ENCODE assay signal across 15 cellular contexts in genomic region chr10:17169807-17170206, GRCh38.
"Had no signal": no experiment of that assay in that cellular context is flagged by ENCODE, and none has a peak within 500 bp of the region (broad histone marks: within the 10 kb centered on the region; RNA-seq: fewer than 3 reads in every experiment).

No MANE protein-coding gene starts in this region.

- H3K36me3 Mint-ChIP-seq: natural killer cell had no signal

- H3K9me3 Mint-ChIP-seq: activated naive CD4-positive, alpha-beta T cell treated with anti-CD3 and anti-CD28 coated beads for 36 hours; activated T-cell treated with anti-CD3 and anti-CD28 coated beads, Interleukin-2, amount 50 U/mL, for 4 hours; effector memory CD8-positive, alpha-beta T cell; immature natural killer cell; natural killer cell had no signal

- H3K4me1 Mint-ChIP-seq: stimulated activated naive B cell treated with anti-CD40 and anti-IgM and Interleukin-4, amounts not matched to agents 10 μg/mL and 1 μg/mL and 100 μg/mL, for 72 hours had no signal

- H3K27me3 Mint-ChIP-seq: effector memory CD8-positive, alpha-beta T cell; stimulated activated naive B cell treated with anti-CD40 and anti-IgM and Interleukin-4, amounts not matched to agents 10 μg/mL and 1 μg/mL and 100 μg/mL, for 72 hours had no signal

- ATAC-seq: activated CD4-positive, CD25-positive, alpha-beta regulatory T cell treated with anti-CD3 and anti-CD28 coated beads, Interleukin-2, amount 50 U/mL, for 24 hours; activated T-cell treated with anti-CD3 and anti-CD28 coated beads, Interleukin-2, amount 50 U/mL, for 4 hours; effector memory CD8-positive, alpha-beta T cell; natural killer cell; pancreas; stimulated activated naive B cell treated with anti-CD40 and anti-IgM and Interleukin-4, amounts not matched to agents 10 μg/mL and 1 μg/mL and 100 μg/mL, for 72 hours had no signal

- H3K4me3 ChIP-seq: pancreas had no signal

- DNase-seq: activated CD4-positive, alpha-beta T cell treated with anti-CD3 and anti-CD28 coated beads, Interleukin-2, amount 50 U/mL, for 1 hour; activated CD8-positive, alpha-beta memory T cell treated with anti-CD3 and anti-CD28 coated beads, Interleukin-2, amount 50 U/mL, for 4 hours; activated naive CD4-positive, alpha-beta T cell treated with anti-CD3 and anti-CD28 coated beads for 36 hours; activated T-cell treated with anti-CD3 and anti-CD28 coated beads, Interleukin-2, amount 50 U/mL, for 4 hours; anterior cingulate cortex; dermis blood vessel endothelial cell; effector memory CD8-positive, alpha-beta T cell; head of caudate nucleus; immature natural killer cell; mesendoderm; natural killer cell; pancreas; stimulated activated naive B cell treated with anti-CD40 and anti-IgM and Interleukin-4, amounts not matched to agents 10 μg/mL and 1 μg/mL and 100 μg/mL, for 72 hours had no signal

- H3K4me3 Mint-ChIP-seq: activated naive CD4-positive, alpha-beta T cell treated with anti-CD3 and anti-CD28 coated beads for 36 hours; activated T-cell treated with anti-CD3 and anti-CD28 coated beads, Interleukin-2, amount 50 U/mL, for 4 hours; effector memory CD8-positive, alpha-beta T cell; immature natural killer cell; natural killer cell; stimulated activated naive B cell treated with anti-CD40 and anti-IgM and Interleukin-4, amounts not matched to agents 10 μg/mL and 1 μg/mL and 100 μg/mL, for 72 hours; T-helper 2 cell treated with Interferon-gamma antibody and Interleukin-4, amounts not matched to agents 5 μg/mL and 100 μg/mL, for 36 hours had no signal

- H3K27ac Mint-ChIP-seq: activated naive CD4-positive, alpha-beta T cell treated with anti-CD3 and anti-CD28 coated beads for 36 hours; effector memory CD8-positive, alpha-beta T cell; immature natural killer cell; natural killer cell; stimulated activated naive B cell treated with anti-CD40 and anti-IgM and Interleukin-4, amounts not matched to agents 10 μg/mL and 1 μg/mL and 100 μg/mL, for 72 hours; T-helper 2 cell treated with Interferon-gamma antibody and Interleukin-4, amounts not matched to agents 5 μg/mL and 100 μg/mL, for 36 hours had no signal
